Comparison of ENCODE assay signal across 9 cellular contexts in genomic region chr1:16621681-16622315, GRCh38. TPM values are rescaled to one million over a fixed set of nuclear protein-coding genes. Genes with fewer than 3 reads are reported as not detected.
DNase-seq lines count a peak whose midpoint lies in the region; ATAC-seq, FAIRE-seq and TF ChIP-seq lines count a peak whose summit lies in the region.
"Not testable (repeated sequence)": the region's sequence is repeated elsewhere in the genome, so short reads cannot be mapped to it uniquely, and the experiment has no call there.
"Had no signal": no experiment of that assay in that cellular context is flagged by ENCODE, and none has a peak within 500 bp of the region (broad histone marks: within the 10 kb centered on the region; RNA-seq: fewer than 3 reads in every experiment).

No MANE protein-coding gene starts in this region.

- not testable (repeated sequence) for H3K4me1 ChIP-seq in HEK293 (ENCODE audit: control insufficient read depth, insufficient read depth, low read length); GM12878 (ENCODE audit: control insufficient read depth, insufficient read depth, low read length); lower lobe of right lung; upper lobe of left lung

- not testable (repeated sequence) for H3K9me3 Mint-ChIP-seq in activated CD4-positive, alpha-beta memory T cell treated with anti-CD3 and anti-CD28 coated beads for 36 hours

- POLR2A ChIA-PET in HEK293 (lab: Yijun Ruan, JAX): interaction anchor here (1.3 kb wide), 2 partner anchors 12 to 17 kb away, joined by 3 to 5 read pairs; no protein-coding TSS in a partner anchor
- POLR2A ChIA-PET in activated CD4-positive, alpha-beta memory T cell treated with anti-CD3 and anti-CD28 coated beads for 36 hours (lab: Charles Lee): interaction anchor here (1.0 kb wide), 1 partner anchor 10 kb away, joined by 4 read pairs; no protein-coding TSS in a partner anchor
- POLR2A ChIA-PET in GM12878 (lab: Charles Lee): not testable (repeated sequence)

- not testable (repeated sequence) for BruUV-seq in GM12878 (replicated peaks; lab: Mats Ljungman, UMichigan)

- peaks cover 0 to 82% of the 10 kb centered on the region in 2 experiments for H3K36me3 ChIP-seq in HEK293 (ENCODE audit: control insufficient read depth in 2 of 2, insufficient read depth in 1 of 2, low read length in 2 of 2)
- peaks cover 7 to 21% of the 10 kb centered on the region in 2 experiments; a peak in 3 of 4 replicates for H3K36me3 ChIP-seq in GM12878 (ENCODE audit: control insufficient read depth in 2 of 2, insufficient read depth in 2 of 2, low read length in 1 of 2)
- H3K36me3 ChIP-seq in lower lobe of right lung: peaks cover 83% of the 10 kb centered on the region
- peaks cover 20 to 74% (median 46%) of the 10 kb centered on the region in 4 donors for H3K36me3 ChIP-seq in upper lobe of left lung

- not testable (repeated sequence) for H3K27me3 Mint-ChIP-seq in activated CD4-positive, alpha-beta memory T cell treated with anti-CD3 and anti-CD28 coated beads for 36 hours

- H3K4me3 Mint-ChIP-seq in activated CD4-positive, alpha-beta memory T cell treated with anti-CD3 and anti-CD28 coated beads for 36 hours: not testable (repeated sequence)

- H3K27me3 ChIP-seq in GM12878 (replicated peaks in 1 of 2; ENCODE audit: control insufficient read depth in 2 of 2, insufficient read depth in 2 of 2, low read length in 1 of 2); lower lobe of right lung (ENCODE audit: low read depth); upper lobe of left lung: not testable (repeated sequence)

- TF ChIP-seq EP300 in GM12878 (IDR thresholded peaks at IDR 0.05; ENCODE audit: borderline replicate concordance in 1 of 2, control insufficient read depth in 1 of 2, low read depth in 2 of 2, low read length in 2 of 2); upper lobe of left lung (IDR thresholded peaks at IDR 0.05): not testable (repeated sequence)

- ATAC-seq in GM12878; Right ventricle myocardium superior (ENCODE audit: poor library complexity); lower lobe of right lung; upper lobe of left lung (ENCODE audit: low FRiP score in 2 of 2): not testable (repeated sequence)

- peaks cover 13% of the 10 kb centered on the region for H3K36me3 Mint-ChIP-seq in activated CD4-positive, alpha-beta memory T cell treated with anti-CD3 and anti-CD28 coated beads for 36 hours

- not testable (repeated sequence) for FAIRE-seq in GM12878 (lab: Jason Lieb, UNC)

- DNase-seq in activated CD4-positive, alpha-beta memory T cell treated with anti-CD3 and anti-CD28 coated beads for 36 hours: peak; percentile 8
- not testable (repeated sequence) for DNase-seq in GM12878 (ENCODE audit: low read depth, low spot score)
- peak; percentile 40 for DNase-seq in Right ventricle myocardium superior
- peak; percentile 48 for DNase-seq in lower lobe of right lung
- peak in 7 of 10 donors; percentile 8 to 91 (median 16) for DNase-seq in posterior cingulate gyrus
- DNase-seq in upper lobe of left lung: peak; percentile 21 to 72

- 77% methylated on average over 9 of the region's 9 CpGs for WGBS in GM12878 (ENCODE audit: insufficient coverage, insufficient replicate concordance, low lambda C conversion rate, missing lambda C conversion rate)
- 91 to 92% methylated on average over 9 of the region's 9 CpGs for whole genome bisulfite sequencing in upper lobe of left lung, 2 donors

- not testable (repeated sequence) for TF ChIP-seq POLR2A in GM12878 (IDR thresholded peaks at IDR 0.05; ENCODE audit: low read depth, low read length); upper lobe of left lung (IDR thresholded peaks at IDR 0.05)

- H4K20me1 ChIP-seq in GM12878 (ENCODE audit: control insufficient read depth, insufficient read depth): not testable (repeated sequence)

- SMC1A ChIA-PET in GM12878 (lab: Charles Lee; ENCODE audit: uncharacterized antibody, unreplicated experiment): interaction anchor here (1.2 to 3.1 kb wide), 4 partner anchors 10 to 339 kb away, joined by 3 to 16 read pairs (median 5); no protein-coding TSS in a partner anchor

- H3K9me3 ChIP-seq in HEK293 (ENCODE audit: control insufficient read depth, insufficient read depth, low read depth, low read length); GM12878 (replicated peaks; ENCODE audit: control insufficient read depth, insufficient read depth, low read length); lower lobe of right lung; upper lobe of left lung: not testable (repeated sequence)

- not testable (repeated sequence) for H3K27ac ChIP-seq in HEK293 (ENCODE audit: extremely low read depth, low read depth, low read length); GM12878 (ENCODE audit: control insufficient read depth, insufficient read depth); lower lobe of right lung; upper lobe of left lung

- not testable (repeated sequence) for H3K27ac Mint-ChIP-seq in activated CD4-positive, alpha-beta memory T cell treated with anti-CD3 and anti-CD28 coated beads for 36 hours

- H3K4me1 Mint-ChIP-seq in activated CD4-positive, alpha-beta memory T cell treated with anti-CD3 and anti-CD28 coated beads for 36 hours (ENCODE audit: low read depth): not testable (repeated sequence)

- TF ChIP-seq RAD21 in GM12878 (IDR thresholded peaks at IDR 0.05; ENCODE audit: insufficient read depth, low read depth, low read length): not testable (repeated sequence)

- H3K9ac ChIP-seq in GM12878 (ENCODE audit: control insufficient read depth, insufficient read depth, low read length): not testable (repeated sequence)

- H3K4me3 ChIP-seq in HEK293 (ENCODE audit: low read depth, low read length); GM12878; lower lobe of right lung; upper lobe of left lung: not testable (repeated sequence)

- RAD21 ChIA-PET in GM12878 (lab: Charles Lee; ENCODE audit: unreplicated experiment): interaction anchor here (0.5 to 1.5 kb wide), 4 partner anchors 330 to 1059 kb away, joined by 3 to 33 read pairs (median 10); no protein-coding TSS in a partner anchor

- in situ Hi-C loops in GM12878 (cut with MboI): not testable (repeated sequence)

- not testable (repeated sequence) for H3K4me2 ChIP-seq in GM12878 (ENCODE audit: control insufficient read depth, insufficient read depth)

- H2AFZ ChIP-seq in GM12878 (ENCODE audit: control insufficient read depth, low read depth, low read length): not testable (repeated sequence)

- CTCF ChIA-PET in HEK293 (lab: Yijun Ruan, JAX): interaction anchor here (0.6 to 3.1 kb wide), 27 partner anchors 7 to 540 kb away, joined by 3 to 29 read pairs (median 7); partner anchors contain the start of genes NBPF1 and NECAP2
- CTCF ChIA-PET in activated CD4-positive, alpha-beta memory T cell treated with anti-CD3 and anti-CD28 coated beads for 36 hours (lab: Charles Lee): interaction anchor here (0.8 to 2.3 kb wide), 11 partner anchors 10 to 543 kb away, joined by 4 to 20 read pairs (median 6); partner anchors contain the start of gene NECAP2
- CTCF ChIA-PET in GM12878 (lab: Yijun Ruan, JAX): interaction anchor here (1.2 to 3.4 kb wide), 10 partner anchors 9 to 424 kb away, joined by 3 to 40 read pairs (median 9); partner anchors contain the start of genes NBPF1 and NECAP2

- H3K79me2 ChIP-seq in GM12878 (ENCODE audit: control insufficient read depth, insufficient read depth, low read length): not testable (repeated sequence)

- not testable (repeated sequence) for TF ChIP-seq CTCF in HEK293 (tag by site-specific recombination; IDR thresholded peaks at IDR 0.05); GM12878 (IDR thresholded peaks at IDR 0.05 in 2 of 3, conservative IDR thresholded peaks at IDR 0.05 in 1 of 3; ENCODE audit: control insufficient read depth in 2 of 3, extremely low read depth in 1 of 3, insufficient read depth in 1 of 3, low read depth in 3 of 3, low read length in 3 of 3); lower lobe of right lung (IDR thresholded peaks at IDR 0.05); upper lobe of left lung (IDR thresholded peaks at IDR 0.05)

- intact Hi-C loops in activated CD4-positive, alpha-beta memory T cell treated with anti-CD3 and anti-CD28 coated beads for 36 hours (cut with micrococcal nuclease): loop anchor here (1.0 kb wide), 1 partner anchor 330 kb away; no protein-coding TSS in a partner anchor
- intact Hi-C loops in GM12878 (cut with micrococcal nuclease; ENCODE audit: unreplicated experiment): loop anchor here (1.0 to 5.0 kb wide), 2 partner anchors 330 to 426 kb away; no protein-coding TSS in a partner anchor
- intact Hi-C loops in Right ventricle myocardium superior (cut with DNase I); lower lobe of right lung (cut with DNase I); posterior cingulate gyrus (cut with DNase I): not testable (repeated sequence)

RNA-seq across cellular contexts. Expression of gene NBPF1, which starts 8.4 kb away (rescaled TPM):
- total RNA-seq in activated CD4-positive, alpha-beta memory T cell treated with anti-CD3 and anti-CD28 coated beads for 36 hours: 1 to 10 TPM; 1.9 to 2.4 TPM
- 9.5 and 10.3 TPM in 2 replicates for total RNA-seq in GM12878 (2013; cell fraction: nucleolus; rRNA removed)
- total RNA-seq in GM12878 (2014; rRNA removed): 0.22 and 0.45 TPM in 2 replicates
- total RNA-seq in GM12878 (2014; rRNA removed; fragmentation: Illumina TruSeq; extraction: Trizol): 0.36 and 0.60 TPM in 2 replicates
- total RNA-seq in GM12878 (2021): 1.2 and 1.4 TPM in 2 replicates
- 1.4 TPM for polyA plus RNA-seq in GM12878 (2011; ENCODE audit: low read depth)
- polyA plus RNA-seq in GM12878 (2011; rRNA removed): 3.2 and 3.4 TPM in 2 replicates
- 1.7 and 1.9 TPM in 2 replicates for polyA plus RNA-seq in GM12878 (2011; cell fraction: cytosol; rRNA removed)
- polyA plus RNA-seq in GM12878 (2011; cell fraction: nucleus; rRNA removed): 4.1 and 4.2 TPM in 2 replicates
- 1.7 and 2.6 TPM in 2 replicates for polyA plus RNA-seq in GM12878 (2012)
- 1.1 and 1.6 TPM in 2 replicates for polyA plus RNA-seq in GM12878 (2014; fragmentation: Illumina TruSeq; extraction: Trizol)
- under 1 TPM; 0.20 to 0.34 TPM for polyA plus RNA-seq in GM12878 (2014; fragmentation: Nextera tagmentation; extraction: Ambion mirVana)
- polyA plus RNA-seq in GM12878 (2014; rRNA removed): 0.74 and 1.3 TPM in 2 replicates
- polyA plus RNA-seq in GM12878 (2016; fragmentation: Nextera tagmentation; extraction: Ambion mirVana): under 1 TPM; 0.70 to 0.73 TPM
- 1.9 TPM in 2 replicates for polyA minus RNA-seq in GM12878 (2011; rRNA and poly(A)+ RNA removed)
- 0.80 and 0.83 TPM in 2 replicates for polyA minus RNA-seq in GM12878 (2011; cell fraction: cytosol; rRNA and poly(A)+ RNA removed)
- polyA minus RNA-seq in GM12878 (2011; cell fraction: nucleus; rRNA and poly(A)+ RNA removed): 2.9 and 3.9 TPM in 2 replicates
- total RNA-seq in Right ventricle myocardium superior: 11.7 TPM
- 35.3 TPM for total RNA-seq in lower lobe of right lung
- total RNA-seq in upper lobe of left lung: 10 to 100 TPM; 31.6 to 81.7 (median 34.3) TPM

RNA-seq across cellular contexts. Expression of gene RNU1-3, which starts 45.0 kb away (rescaled TPM):
- total RNA-seq in activated CD4-positive, alpha-beta memory T cell treated with anti-CD3 and anti-CD28 coated beads for 36 hours: 1,000 to 10,000 TPM; 1,390 to 1,409 TPM
- under 0.01 TPM in 2 replicates for total RNA-seq in GM12878 (2013; cell fraction: nucleolus; rRNA removed)
- total RNA-seq in GM12878 (2014; rRNA removed) (under 0.01 TPM in 2 replicates), GM12878 (2014; rRNA removed; fragmentation: Illumina TruSeq; extraction: Trizol) (20,946 and 25,634 TPM in 2 replicates), GM12878 (2021) (2,403 and 2,678 TPM in 2 replicates), Right ventricle myocardium superior (9,391 TPM), lower lobe of right lung (6,803 TPM), upper lobe of left lung (over 10,000 TPM in 1 of 6 donors, 1,000 to 10,000 TPM in 2, under 1 TPM in 3; under 0.01 to 14,413 (median 1,360) TPM)
- polyA plus RNA-seq in GM12878 (2011; ENCODE audit: low read depth): not detected
- polyA plus RNA-seq in GM12878 (2011; rRNA removed) (82.4 and 113 TPM in 2 replicates), GM12878 (2014; fragmentation: Illumina TruSeq; extraction: Trizol) (not detected in 2 replicates), GM12878 (2014; fragmentation: Nextera tagmentation; extraction: Ambion mirVana) (1 to 10 TPM; 4.5 to 4.9 TPM), GM12878 (2014; rRNA removed) (not detected in 2 replicates), GM12878 (2016; fragmentation: Nextera tagmentation; extraction: Ambion mirVana) (1 to 10 TPM; 2.6 to 3.6 TPM)
- polyA plus RNA-seq in GM12878 (2011; cell fraction: cytosol; rRNA removed): under 0.01 TPM in 1 of 2 replicates, not detected in the other
- polyA plus RNA-seq in GM12878 (2011; cell fraction: nucleus; rRNA removed): under 0.01 TPM in 2 replicates
- 66.2 TPM in 1 of 2 replicates, not detected in the other for polyA plus RNA-seq in GM12878 (2012)
- polyA minus RNA-seq in GM12878 (2011; rRNA and poly(A)+ RNA removed): under 0.01 and 12,429 TPM in 2 replicates
- 90,580 and 95,504 TPM in 2 replicates for polyA minus RNA-seq in GM12878 (2011; cell fraction: cytosol; rRNA and poly(A)+ RNA removed)
- polyA minus RNA-seq in GM12878 (2011; cell fraction: nucleus; rRNA and poly(A)+ RNA removed): 67,711 and 110,374 TPM in 2 replicates
- total RNA-seq: M059J had no signal
- polyA plus RNA-seq: naive thymus-derived CD4-positive, alpha-beta T cell had no signal
